ENCODE assay signal across 22 cellular contexts in the genomic region with DNA sequence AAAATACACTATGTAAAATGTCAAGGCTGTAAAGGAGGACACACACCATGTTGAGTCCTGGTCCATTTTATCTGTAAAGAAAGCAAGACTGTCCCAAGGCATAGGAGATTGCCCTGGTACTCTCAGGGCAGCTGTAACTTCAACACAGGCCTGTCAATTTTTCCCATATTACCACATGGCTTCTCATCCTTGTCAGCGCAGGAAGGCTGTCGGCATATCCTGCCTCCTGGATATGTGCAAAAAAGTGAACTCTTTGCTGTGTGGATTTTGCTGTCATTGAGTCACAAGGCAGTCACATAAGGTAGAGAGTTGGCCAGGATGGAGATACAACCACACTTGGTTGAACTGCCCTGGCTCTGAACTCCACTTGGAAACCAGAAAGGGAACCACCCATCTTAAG. TPM values are rescaled to one million over a fixed set of nuclear protein-coding genes. Genes with fewer than 3 reads are reported as not detected.
DNase-seq lines count a peak whose midpoint lies in the region; ATAC-seq and TF ChIP-seq lines count a peak whose summit lies in the region.
"Had no signal": no experiment of that assay in that cellular context is flagged by ENCODE, and none has a peak within 500 bp of the region (broad histone marks: within the 10 kb centered on the region; RNA-seq: fewer than 3 reads in every experiment).

No MANE protein-coding gene starts in this region.

- H3K27ac ChIP-seq in temporal lobe (ENCODE audit: low read depth, low read length), result peak overlapping the region; percentile 5
- H3K27ac ChIP-seq: HL-60, VCaP had no signal

- H3K36me3 Mint-ChIP-seq in activated CD4-positive, alpha-beta memory T cell treated with anti-CD3 and anti-CD28 coated beads for 36 hours, result peaks cover 99% of the 10 kb centered on the region
- H3K36me3 Mint-ChIP-seq in activated CD4-positive, alpha-beta memory T cell treated with anti-CD3 and anti-CD28 coated beads, Interleukin-2, amount 10 ng/mL, durations not matched to agents 7 days and 5 days (ENCODE audit: low read depth), result peaks cover 100% of the 10 kb centered on the region
- peaks cover 73% of the 10 kb centered on the region for H3K36me3 Mint-ChIP-seq in natural killer cell treated with Interleukin-12 subunit alpha and Interleukin-12 subunit beta and Interleukin-15 and Interleukin-18, amount 100 ng/mL, for 72 hours
- peaks cover 7% of the 10 kb centered on the region for H3K36me3 Mint-ChIP-seq in natural killer cell
- H3K36me3 Mint-ChIP-seq in effector memory CD8-positive, alpha-beta T cell (ENCODE audit: insufficient read depth), result peaks cover 81% of the 10 kb centered on the region

- TF ChIP-seq CTCF in natural killer cell (IDR thresholded peaks at IDR 0.05), result no peak

- intact Hi-C loops in activated CD4-positive, alpha-beta memory T cell treated with anti-CD3 and anti-CD28 coated beads for 36 hours (cut with micrococcal nuclease), result no loop called here
- intact Hi-C loops in natural killer cell (cut with micrococcal nuclease), result no loop called here

- peak overlapping the region; percentile 54 for H3K27ac Mint-ChIP-seq in activated CD4-positive, alpha-beta memory T cell treated with anti-CD3 and anti-CD28 coated beads for 36 hours
- H3K27ac Mint-ChIP-seq in activated CD4-positive, alpha-beta memory T cell treated with anti-CD3 and anti-CD28 coated beads, Interleukin-2, amount 10 ng/mL, durations not matched to agents 7 days and 5 days, result no peak overlapping the region
- H3K27ac Mint-ChIP-seq in natural killer cell treated with Interleukin-12 subunit alpha and Interleukin-12 subunit beta and Interleukin-15 and Interleukin-18, amount 100 ng/mL, for 72 hours, result peak overlapping the region; percentile 97 to 98
- H3K27ac Mint-ChIP-seq in natural killer cell, result peak overlapping the region in 1 of 2 donors; percentile 96
- peak overlapping the region; percentile 95 to 96 for H3K27ac Mint-ChIP-seq in effector memory CD8-positive, alpha-beta T cell

- no peak overlapping the region for H3K4me3 Mint-ChIP-seq in activated CD4-positive, alpha-beta memory T cell treated with anti-CD3 and anti-CD28 coated beads for 36 hours
- no peak overlapping the region for H3K4me3 Mint-ChIP-seq in activated CD4-positive, alpha-beta memory T cell treated with anti-CD3 and anti-CD28 coated beads, Interleukin-2, amount 10 ng/mL, durations not matched to agents 7 days and 5 days
- H3K4me3 Mint-ChIP-seq in natural killer cell treated with Interleukin-12 subunit alpha and Interleukin-12 subunit beta and Interleukin-15 and Interleukin-18, amount 100 ng/mL, for 72 hours, result peak overlapping the region; percentile 99
- no peak overlapping the region for H3K4me3 Mint-ChIP-seq in natural killer cell
- no peak overlapping the region for H3K4me3 Mint-ChIP-seq in effector memory CD8-positive, alpha-beta T cell
- H3K4me3 Mint-ChIP-seq: brain; T-helper 2 cell treated with Interferon-gamma antibody and Interleukin-4, amounts not matched to agents 5 μg/mL and 100 μg/mL, for 36 hours had no signal

- ATAC-seq in natural killer cell treated with Interleukin-12 subunit alpha and Interleukin-12 subunit beta and Interleukin-15 and Interleukin-18, amount 100 ng/mL, for 72 hours, result no peak
- ATAC-seq in natural killer cell (no peak), GM18868 (IDR thresholded peaks at IDR 0.05; ENCODE audit: unreplicated experiment) (no peak), HG02885 (IDR thresholded peaks at IDR 0.05; ENCODE audit: poor library complexity, unreplicated experiment) (no peak)
- no peak for ATAC-seq in effector memory CD8-positive, alpha-beta T cell (replicated peaks)

- POLR2A ChIA-PET in activated CD4-positive, alpha-beta memory T cell treated with anti-CD3 and anti-CD28 coated beads for 36 hours (lab: Charles Lee), result interaction anchor here (0.6 to 1.5 kb wide), 2 partner anchors 142 to 609 kb away, joined by 3 to 4 read pairs; no protein-coding TSS in a partner anchor
- POLR2A ChIA-PET in activated CD4-positive, alpha-beta memory T cell treated with anti-CD3 and anti-CD28 coated beads, Interleukin-2, amount 10 ng/mL, durations not matched to agents 7 days and 5 days (lab: Charles Lee), result interaction anchor here (2.1 to 15.1 kb wide), 2 partner anchors 7 to 146 kb away, joined by 13 to 431 read pairs; no protein-coding TSS in a partner anchor

- CTCF ChIA-PET in activated CD4-positive, alpha-beta memory T cell treated with anti-CD3 and anti-CD28 coated beads for 36 hours (lab: Charles Lee), result interaction anchor here (0.9 to 12.4 kb wide), 3 partner anchors 40 to 201 kb away, joined by 4 to 221 read pairs (median 13); partner anchors contain the start of gene SMNDC1
- CTCF ChIA-PET in activated CD4-positive, alpha-beta memory T cell treated with anti-CD3 and anti-CD28 coated beads, Interleukin-2, amount 10 ng/mL, durations not matched to agents 7 days and 5 days (lab: Charles Lee), result interaction anchor here (1.0 kb wide), 1 partner anchor 40 kb away, joined by 3 read pairs; no protein-coding TSS in a partner anchor

- no peaks in the 10 kb centered on the region for H3K9me3 Mint-ChIP-seq in activated CD4-positive, alpha-beta memory T cell treated with anti-CD3 and anti-CD28 coated beads for 36 hours
- no peaks in the 10 kb centered on the region for H3K9me3 Mint-ChIP-seq in activated CD4-positive, alpha-beta memory T cell treated with anti-CD3 and anti-CD28 coated beads, Interleukin-2, amount 10 ng/mL, durations not matched to agents 7 days and 5 days
- no peaks in the 10 kb centered on the region for H3K9me3 Mint-ChIP-seq in natural killer cell treated with Interleukin-12 subunit alpha and Interleukin-12 subunit beta and Interleukin-15 and Interleukin-18, amount 100 ng/mL, for 72 hours
- no peaks in the 10 kb centered on the region for H3K9me3 Mint-ChIP-seq in natural killer cell
- H3K9me3 Mint-ChIP-seq in effector memory CD8-positive, alpha-beta T cell, result no peaks in the 10 kb centered on the region
- H3K9me3 Mint-ChIP-seq: brain; naive B cell; T-helper 2 cell treated with Interferon-gamma antibody and Interleukin-4, amounts not matched to agents 5 μg/mL and 100 μg/mL, for 36 hours had no signal

- peaks cover 97% of the 10 kb centered on the region for H3K4me1 Mint-ChIP-seq in activated CD4-positive, alpha-beta memory T cell treated with anti-CD3 and anti-CD28 coated beads for 36 hours (ENCODE audit: low read depth)
- H3K4me1 Mint-ChIP-seq in activated CD4-positive, alpha-beta memory T cell treated with anti-CD3 and anti-CD28 coated beads, Interleukin-2, amount 10 ng/mL, durations not matched to agents 7 days and 5 days, result peaks cover 98% of the 10 kb centered on the region
- peaks cover 88 to 96% of the 10 kb centered on the region in 2 donors for H3K4me1 Mint-ChIP-seq in natural killer cell treated with Interleukin-12 subunit alpha and Interleukin-12 subunit beta and Interleukin-15 and Interleukin-18, amount 100 ng/mL, for 72 hours (ENCODE audit: low read depth in 2 of 2)
- H3K4me1 Mint-ChIP-seq in natural killer cell, result peaks cover 42 to 57% of the 10 kb centered on the region in 2 donors
- peaks cover 40 to 49% of the 10 kb centered on the region in 2 donors for H3K4me1 Mint-ChIP-seq in effector memory CD8-positive, alpha-beta T cell (ENCODE audit: low read depth in 2 of 2)

- no peak for DNase-seq in activated CD4-positive, alpha-beta memory T cell treated with anti-CD3 and anti-CD28 coated beads for 36 hours
- no peak for DNase-seq in activated CD4-positive, alpha-beta memory T cell treated with anti-CD3 and anti-CD28 coated beads, Interleukin-2, amount 10 ng/mL, durations not matched to agents 7 days and 5 days
- no peak for DNase-seq in natural killer cell treated with Interleukin-12 subunit alpha and Interleukin-12 subunit beta and Interleukin-15 and Interleukin-18, amount 100 ng/mL, for 72 hours (ENCODE audit: low spot score)
- no peak for DNase-seq in natural killer cell
- no peak for DNase-seq in effector memory CD8-positive, alpha-beta T cell
- DNase-seq: activated CD4-positive, alpha-beta T cell treated with anti-CD3 and anti-CD28 coated beads, Interleukin-2, amount 50 U/mL, for 1 hour; activated T-cell treated with anti-CD3 and anti-CD28 coated beads for 4 hours; naive B cell; NCI-H1417; NCI-H2107; NCI-H510A; Peyer's patch; stimulated activated CD4-positive, alpha-beta T cell treated with anti-CD3 and anti-CD28 coated beads, Interleukin-12 subunit alpha, Interleukin-12 subunit beta, amount 100 ng/mL, for 4 hours; stimulated activated CD4-positive, alpha-beta T cell treated with anti-CD3 and anti-CD28 coated beads, Interleukin-4, amount 100 ng/mL, for 4 hours; upper lobe of left lung had no signal

- H3K27me3 Mint-ChIP-seq in activated CD4-positive, alpha-beta memory T cell treated with anti-CD3 and anti-CD28 coated beads for 36 hours, result no peaks in the 10 kb centered on the region
- H3K27me3 Mint-ChIP-seq in activated CD4-positive, alpha-beta memory T cell treated with anti-CD3 and anti-CD28 coated beads, Interleukin-2, amount 10 ng/mL, durations not matched to agents 7 days and 5 days, result no peaks in the 10 kb centered on the region
- H3K27me3 Mint-ChIP-seq in natural killer cell treated with Interleukin-12 subunit alpha and Interleukin-12 subunit beta and Interleukin-15 and Interleukin-18, amount 100 ng/mL, for 72 hours, result no peaks in the 10 kb centered on the region
- no peaks in the 10 kb centered on the region for H3K27me3 Mint-ChIP-seq in natural killer cell (ENCODE audit: low read depth in 2 of 2)
- H3K27me3 Mint-ChIP-seq in effector memory CD8-positive, alpha-beta T cell, result no peaks in the 10 kb centered on the region
- H3K27me3 Mint-ChIP-seq: naive B cell had no signal

RNA-seq across cellular contexts. Expression of gene DUSP5, which starts 8.7 kb away (rescaled TPM):
- 100 to 1,000 TPM; 171 to 176 TPM for total RNA-seq in activated CD4-positive, alpha-beta memory T cell treated with anti-CD3 and anti-CD28 coated beads for 36 hours
- total RNA-seq in activated CD4-positive, alpha-beta memory T cell treated with anti-CD3 and anti-CD28 coated beads, Interleukin-2, amount 10 ng/mL, durations not matched to agents 7 days and 5 days, result 100 to 1,000 TPM; 143 TPM
- total RNA-seq in natural killer cell treated with Interleukin-12 subunit alpha and Interleukin-12 subunit beta and Interleukin-15 and Interleukin-18, amount 100 ng/mL, for 72 hours, result 100 to 1,000 TPM; 159 to 311 TPM
- total RNA-seq in natural killer cell (10 to 100 TPM; 56.3 to 98.9 (median 69.6) TPM), temporal lobe (3.0 TPM)

Comparison
In these comparisons a context has a peak if more than half of its experiments do, and no peak if none do; other contexts are left out.
1. RNA of gene DUSP5, which starts 8.7 kb away (total RNA-seq): 159 to 311 TPM in natural killer cell treated with Interleukin-12 subunit alpha and Interleukin-12 subunit beta and Interleukin-15 and Interleukin-18, amount 100 ng/mL, for 72 hours, 171 to 176 TPM in activated CD4-positive, alpha-beta memory T cell treated with anti-CD3 and anti-CD28 coated beads for 36 hours, 143 TPM in activated CD4-positive, alpha-beta memory T cell treated with anti-CD3 and anti-CD28 coated beads, Interleukin-2, amount 10 ng/mL, durations not matched to agents 7 days and 5 days and 56.3 to 98.9 TPM in natural killer cell; 3.0 TPM in temporal lobe (single experiment); every median in the first group is over 10 times any median in the second.